Comparison of ENCODE assay signal across 18 cellular contexts in the genomic region with DNA sequence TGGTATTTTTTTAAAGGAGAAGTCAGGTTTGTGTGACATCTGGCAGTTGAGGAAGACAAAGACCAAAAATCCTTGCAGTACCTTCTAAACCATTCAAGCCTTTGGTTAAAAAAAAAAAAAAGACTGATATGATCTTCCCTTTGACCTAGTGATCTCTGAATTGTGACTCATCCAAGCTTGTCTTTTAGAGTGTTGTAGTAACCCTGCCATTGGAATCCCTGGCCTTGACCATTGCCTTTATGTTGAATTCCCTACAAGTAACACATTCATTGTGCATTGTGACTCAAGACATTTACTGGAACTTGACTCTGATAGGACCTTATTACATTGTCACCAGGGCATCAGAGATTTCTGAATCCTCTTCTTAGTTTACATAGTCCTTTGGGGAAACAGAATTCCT.
DNase-seq lines count a peak whose midpoint lies in the region; ATAC-seq and TF ChIP-seq lines count a peak whose summit lies in the region.
"Had no signal": no experiment of that assay in that cellular context is flagged by ENCODE, and none has a peak within 500 bp of the region (broad histone marks: within the 10 kb centered on the region; RNA-seq: fewer than 3 reads in every experiment).

No MANE protein-coding gene starts in this region.

- no peak overlapping the region for H3K14ac ChIP-seq in mesenchymal stem cell (ENCODE audit: low read length in 2 of 2)

- H3F3A ChIP-seq in PC-3 (ENCODE audit: low read length, unreplicated experiment) = no peaks in the 10 kb centered on the region

- H3K9ac ChIP-seq in PC-3 (ENCODE audit: low read length) (no peak overlapping the region), mesenchymal stem cell (ENCODE audit: low read length) (no peak overlapping the region)
- H3K9ac ChIP-seq: BLaER1, KMS-11 had no signal

- no peak overlapping the region for H3K23ac ChIP-seq in mesenchymal stem cell (ENCODE audit: low read length in 2 of 2)

- TF ChIP-seq CTCF in PC-3 (conservative IDR thresholded peaks at IDR 0.05; ENCODE audit: low read depth, low read length) = no peak
- no peak for TF ChIP-seq CTCF in heart left ventricle (IDR thresholded peaks at IDR 0.05)

- H2BK5ac ChIP-seq in mesenchymal stem cell (ENCODE audit: low read depth, low read length, poor library complexity, severe bottlenecking) = no peak overlapping the region

- DNase-seq in Caki2 (ENCODE audit: low read depth) (peak; percentile 10), HT-29 (ENCODE audit: low spot score) (peak; percentile 3), PC-3 (peak; percentile 13), mesenchymal stem cell (no peak), NCI-H1694 (lab: John Stamatoyannopoulos, UW) (no peak), heart left ventricle (no peak)
- DNase-seq: AML-193; Calu3; CD8-positive, alpha-beta memory T cell; DMS 273 treated with DMSO at 0.1 percent for 48 hours; DMS79 treated with DMSO at 0.1 percent for 48 hours; EL; GDM1 had no signal

- H2BK12ac ChIP-seq in mesenchymal stem cell (ENCODE audit: low read length in 2 of 2) = no peak overlapping the region

- H3K4me3 ChIP-seq in PC-3 (ENCODE audit: low read length) (no peak overlapping the region), mesenchymal stem cell (ENCODE audit: insufficient read depth in 1 of 2, low read depth in 1 of 2, low read length in 2 of 2) (no peak overlapping the region), heart left ventricle (no peak overlapping the region)
- H3K4me3 ChIP-seq: BLaER1, HAP-1 had no signal

- ATAC-seq in PC-3 (peak; percentile 24; the same call in 1 of the 2 replicates), heart left ventricle (no peak), HG03439 (IDR thresholded peaks at IDR 0.05; ENCODE audit: unreplicated experiment) (no peak)
- no peak for ATAC-seq in stimulated activated memory B cell treated with anti-CD40 and anti-IgM and Interleukin-4, amounts not matched to agents 10 μg/mL and 1 μg/mL and 100 μg/mL, for 72 hours

- H3K27me3 Mint-ChIP-seq in stimulated activated memory B cell treated with anti-CD40 and anti-IgM and Interleukin-4, amounts not matched to agents 10 μg/mL and 1 μg/mL and 100 μg/mL, for 72 hours = no peaks in the 10 kb centered on the region
- H3K27me3 Mint-ChIP-seq: CD8-positive, alpha-beta memory T cell had no signal

- no peaks in the 10 kb centered on the region for H3K79me2 ChIP-seq in PC-3 (ENCODE audit: low read length)

- H3K79me1 ChIP-seq in mesenchymal stem cell (replicated peaks; ENCODE audit: low read length, poor library complexity, severe bottlenecking) = no peaks in the 10 kb centered on the region

- no peaks in the 10 kb centered on the region for H3K4me1 Mint-ChIP-seq in stimulated activated memory B cell treated with anti-CD40 and anti-IgM and Interleukin-4, amounts not matched to agents 10 μg/mL and 1 μg/mL and 100 μg/mL, for 72 hours
- H3K4me1 Mint-ChIP-seq: CD8-positive, alpha-beta memory T cell had no signal

- no peaks in the 10 kb centered on the region for H3K9me2 ChIP-seq in PC-3 (replicated peaks; ENCODE audit: low read length)

- H3K4me2 ChIP-seq in PC-3 (ENCODE audit: low read length) (no peak overlapping the region), mesenchymal stem cell (ENCODE audit: low read length, poor library complexity, severe bottlenecking) (no peak overlapping the region)
- H3K4me2 ChIP-seq: BLaER1, KMS-11 had no signal

- no peaks in the 10 kb centered on the region for H3K27me3 ChIP-seq in PC-3 (ENCODE audit: low read length)
- no peaks in the 10 kb centered on the region for H3K27me3 ChIP-seq in mesenchymal stem cell (ENCODE audit: control insufficient read depth in 1 of 2, insufficient read depth in 1 of 2, low read length in 2 of 2)
- H3K27me3 ChIP-seq in heart left ventricle = no peaks in the 10 kb centered on the region
- H3K27me3 ChIP-seq: BLaER1 had no signal

- H4K91ac ChIP-seq in mesenchymal stem cell (ENCODE audit: low read length) = no peak overlapping the region

- H2AFZ ChIP-seq in PC-3 (ENCODE audit: low read length) (no peak overlapping the region), mesenchymal stem cell (ENCODE audit: low read depth, low read length) (no peak overlapping the region)

- in situ Hi-C loops in Caki2 (cut with HindIII; ENCODE audit: low pct_unique_long_range_greater_than_20kb, low sequenced_read_pairs) = no loop called here

- POLR2A ChIA-PET in PC-3 (lab: Charles Lee; ENCODE audit: unreplicated experiment) = no interaction called here

- no peak overlapping the region for H3K27ac ChIP-seq in PC-3 (ENCODE audit: low read length)
- peak overlapping the region; percentile 30 for H3K27ac ChIP-seq in mesenchymal stem cell (ENCODE audit: low read length, poor library complexity, severe bottlenecking)
- H3K27ac ChIP-seq in heart left ventricle = no peak overlapping the region
- H3K27ac ChIP-seq: BLaER1, KMS-11 had no signal

- no peak overlapping the region for H3K18ac ChIP-seq in mesenchymal stem cell (ENCODE audit: low read depth in 1 of 2, low read length in 2 of 2)

- H3K27ac Mint-ChIP-seq in stimulated activated memory B cell treated with anti-CD40 and anti-IgM and Interleukin-4, amounts not matched to agents 10 μg/mL and 1 μg/mL and 100 μg/mL, for 72 hours = no peak overlapping the region
- H3K27ac Mint-ChIP-seq: CD8-positive, alpha-beta memory T cell had no signal

- H3K4me3 Mint-ChIP-seq in stimulated activated memory B cell treated with anti-CD40 and anti-IgM and Interleukin-4, amounts not matched to agents 10 μg/mL and 1 μg/mL and 100 μg/mL, for 72 hours = no peak overlapping the region
- H3K4me3 Mint-ChIP-seq: CD8-positive, alpha-beta memory T cell had no signal

- no peak overlapping the region for H2BK15ac ChIP-seq in mesenchymal stem cell (ENCODE audit: low read depth, poor library complexity, severe bottlenecking)

- H3K36me3 Mint-ChIP-seq in stimulated activated memory B cell treated with anti-CD40 and anti-IgM and Interleukin-4, amounts not matched to agents 10 μg/mL and 1 μg/mL and 100 μg/mL, for 72 hours = no peaks in the 10 kb centered on the region
- H3K36me3 Mint-ChIP-seq: CD8-positive, alpha-beta memory T cell had no signal

- intact Hi-C loops in PC-3 (cut with micrococcal nuclease) (no loop called here), heart left ventricle (cut with DNase I) (no loop called here)

- CTCF ChIA-PET in PC-3 (lab: Charles Lee) = no interaction called here

- no peaks in the 10 kb centered on the region for H4K20me1 ChIP-seq in PC-3 (ENCODE audit: low read length)
- H4K20me1 ChIP-seq: BLaER1 had no signal

- H2BK120ac ChIP-seq in mesenchymal stem cell (ENCODE audit: low read depth, low read length) = no peak overlapping the region

- peaks cover 8% of the 10 kb centered on the region for H3K9me3 Mint-ChIP-seq in stimulated activated memory B cell treated with anti-CD40 and anti-IgM and Interleukin-4, amounts not matched to agents 10 μg/mL and 1 μg/mL and 100 μg/mL, for 72 hours

- H3K36me3 ChIP-seq in PC-3 (ENCODE audit: low read depth, low read length) (no peaks in the 10 kb centered on the region), mesenchymal stem cell (ENCODE audit: control insufficient read depth in 1 of 2, insufficient read depth in 2 of 2, low read depth in 1 of 2, low read length in 2 of 2) (no peaks in the 10 kb centered on the region), heart left ventricle (no peaks in the 10 kb centered on the region)
- H3K36me3 ChIP-seq: BLaER1, HAP-1 had no signal

- no peak overlapping the region for H3K4ac ChIP-seq in mesenchymal stem cell (ENCODE audit: low read depth in 1 of 2, low read length in 2 of 2)

- H2AK5ac ChIP-seq in mesenchymal stem cell (ENCODE audit: low read length, severe bottlenecking) = no peak overlapping the region

- TF ChIP-seq POLR2A in heart left ventricle (IDR thresholded peaks at IDR 0.05) = no peak

- H4K8ac ChIP-seq in mesenchymal stem cell (ENCODE audit: low read length) = no peak overlapping the region

- H3K9me3 ChIP-seq in PC-3 (ENCODE audit: low read length) (no peaks in the 10 kb centered on the region), mesenchymal stem cell (ENCODE audit: control insufficient read depth, low read length) (peaks cover 7% of the 10 kb centered on the region), heart left ventricle (peaks cover 0 to 17% (median 0%) of the 10 kb centered on the region in 12 donors)
- H3K9me3 ChIP-seq: BLaER1 had no signal

- H3K4me1 ChIP-seq in PC-3 (ENCODE audit: insufficient read depth, low read length) = no peaks in the 10 kb centered on the region
- no peaks in the 10 kb centered on the region for H3K4me1 ChIP-seq in mesenchymal stem cell (ENCODE audit: control insufficient read depth, insufficient read depth, low read depth, low read length)
- no peaks in the 10 kb centered on the region for H3K4me1 ChIP-seq in heart left ventricle
- H3K4me1 ChIP-seq: BLaER1 had no signal

- no TSS peak for BruUV-seq in PC-3 (replicated peaks; lab: Mats Ljungman, UMichigan)

Comparison
In these comparisons a context has a peak if more than half of its experiments do, and no peak if none do; other contexts are left out.
1. DNase-seq: peak in Caki2 (single experiment), HT-29 (single experiment) and PC-3 (single experiment); none in mesenchymal stem cell (single experiment), NCI-H1694 (single experiment) and heart left ventricle (0 of 5).